1 cellular context compared by ENCODE assay signal in the genomic region with DNA sequence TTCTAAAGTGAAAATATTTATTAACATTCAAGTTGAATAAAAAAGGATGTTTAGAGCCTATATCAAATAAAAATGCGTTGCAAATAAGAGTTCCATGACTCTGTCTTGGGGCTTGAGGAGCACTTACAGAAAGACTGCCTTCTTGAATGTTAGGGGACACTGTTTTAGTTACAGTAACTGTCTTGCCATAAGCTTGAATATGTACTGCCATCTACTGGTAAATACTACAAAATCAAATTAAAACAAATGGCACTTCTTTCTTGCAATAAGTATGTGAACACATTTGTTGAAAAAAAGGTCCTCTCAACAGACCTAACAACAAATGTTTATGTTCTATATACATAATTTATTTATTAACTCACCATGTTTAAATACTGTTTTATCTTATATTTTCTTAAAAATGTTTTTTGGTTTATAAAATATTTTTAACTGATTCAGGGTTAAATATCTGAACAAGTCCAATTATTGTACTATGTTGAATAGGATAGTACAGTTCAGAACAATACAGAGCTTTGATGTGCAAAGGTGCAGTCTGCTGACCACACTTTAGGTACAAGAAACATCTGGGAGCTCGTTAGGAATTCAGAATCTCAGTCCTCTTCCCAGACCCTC.
TF ChIP-seq lines count a peak whose summit lies in the region.

No MANE protein-coding gene starts in this region.

TF ChIP-seq in IMR-90, 13 proteins besides CTCF, POLR2A, EP300 and RAD21:
- TF ChIP-seq FOS (IDR thresholded peaks at IDR 0.05; ENCODE audit: low read depth, low read length): no peak
TF ChIP-seq in IMR-90: peak in this region for 0.
